ENCODE assay signal across 7 cellular contexts in the genomic region with DNA sequence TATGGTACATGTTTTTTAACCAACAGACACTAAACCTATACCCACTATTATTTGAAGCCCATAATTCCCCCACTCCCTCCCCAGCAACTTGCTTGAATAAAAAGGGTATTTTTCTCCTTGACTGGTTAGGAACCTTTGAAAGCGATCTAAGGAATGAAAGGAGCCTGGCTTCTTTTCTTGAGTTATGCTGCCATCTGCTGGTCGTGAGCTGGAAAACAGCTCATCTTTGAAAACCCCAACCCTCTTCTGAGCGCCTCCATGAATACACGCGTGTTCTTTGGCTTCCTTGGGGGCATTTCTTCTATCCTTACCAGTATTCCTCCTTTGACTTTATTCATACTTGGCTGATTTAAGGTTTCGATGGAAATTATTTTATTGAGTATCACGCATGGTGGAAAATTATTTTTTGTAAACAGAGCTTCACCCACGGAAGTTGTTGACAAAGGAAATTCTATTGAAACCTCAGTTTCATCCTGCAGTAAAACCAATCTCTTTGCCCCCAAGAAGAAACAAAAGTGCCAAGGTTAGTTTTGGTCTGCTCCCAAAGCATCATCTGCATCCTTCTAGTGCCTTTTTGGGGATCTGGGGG.
DNase-seq lines count a peak whose midpoint lies in the region; FAIRE-seq and TF ChIP-seq lines count a peak whose summit lies in the region.

No MANE protein-coding gene starts in this region.

- peaks cover 5% of the 10 kb centered on the region for H3K4me1 Mint-ChIP-seq in activated T-cell treated with anti-CD3 and anti-CD28 coated beads, Interleukin-2, amount 50 U/mL, for 24 hours (ENCODE audit: low read depth)
- no peaks in the 10 kb centered on the region for H3K4me1 Mint-ChIP-seq in neural progenitor cell

- no peaks in the 10 kb centered on the region for H4K20me1 ChIP-seq in OCI-LY7 (ENCODE audit: insufficient read depth, low read length)
- no peaks in the 10 kb centered on the region for H4K20me1 ChIP-seq in neural progenitor cell (ENCODE audit: low read depth)

- H3K27ac Mint-ChIP-seq in activated T-cell treated with anti-CD3 and anti-CD28 coated beads, Interleukin-2, amount 50 U/mL, for 24 hours, result no peak overlapping the region
- H3K27ac Mint-ChIP-seq in neural progenitor cell, result no peak overlapping the region

- TF ChIP-seq CTCF in GM12872 (IDR thresholded peaks at IDR 0.05; ENCODE audit: insufficient read depth, low read depth, low read length) (peak; percentile 76), OCI-LY7 (conservative IDR thresholded peaks at IDR 0.05; ENCODE audit: low read length) (peak; percentile 96), neural progenitor cell (IDR thresholded peaks at IDR 0.05) (peak; percentile 90)

- POLR2A ChIA-PET in OCI-LY7 (lab: Charles Lee), result interaction anchor here (0.7 to 1.9 kb wide), 5 partner anchors 14 to 239 kb away, joined by 3 to 5 read pairs (median 3); no protein-coding TSS in a partner anchor

- DNase-seq in HTR-8/SVneo (ENCODE audit: insufficient read length, low spot score) (peak; percentile 54), OCI-LY7 (ENCODE audit: low spot score) (peak; percentile 73), fibroblast of gingiva (ENCODE audit: low read depth) (peak; percentile 49), neural progenitor cell (ENCODE audit: low spot score) (peak; percentile 86), superior temporal gyrus (ENCODE audit: extremely low spot score) (peak; percentile 95)
- DNase-seq in activated T-cell treated with anti-CD3 and anti-CD28 coated beads, Interleukin-2, amount 50 U/mL, for 24 hours, result peak; percentile 57

- H3K4me3 ChIP-seq in OCI-LY7 (ENCODE audit: low read depth, low read length, poor library complexity, severe bottlenecking) (no peak overlapping the region), neural progenitor cell (no peak overlapping the region)

- H3K36me3 ChIP-seq in OCI-LY7 (ENCODE audit: insufficient read depth, low read length), result no peaks in the 10 kb centered on the region
- H3K36me3 ChIP-seq in neural progenitor cell, result no peaks in the 10 kb centered on the region

- H3K27me3 ChIP-seq in neural progenitor cell, result peaks cover 42% of the 10 kb centered on the region

- no peaks in the 10 kb centered on the region for H3K79me2 ChIP-seq in OCI-LY7 (ENCODE audit: insufficient read depth, low read depth, low read length)
- no peaks in the 10 kb centered on the region for H3K79me2 ChIP-seq in neural progenitor cell (ENCODE audit: low read depth)

- CTCF ChIA-PET in OCI-LY7 (lab: Charles Lee; ENCODE audit: unreplicated experiment), result interaction anchor here (0.6 to 1.2 kb wide), 3 partner anchors 216 to 315 kb away, joined by 3 to 5 read pairs (median 4); no protein-coding TSS in a partner anchor

- H3K36me3 Mint-ChIP-seq in activated T-cell treated with anti-CD3 and anti-CD28 coated beads, Interleukin-2, amount 50 U/mL, for 24 hours (ENCODE audit: low read depth), result no peaks in the 10 kb centered on the region
- no peaks in the 10 kb centered on the region for H3K36me3 Mint-ChIP-seq in neural progenitor cell

- H3K4me2 ChIP-seq in OCI-LY7 (ENCODE audit: low read length), result peak overlapping the region; percentile 18; the same call in 1 of the 2 replicates
- peak overlapping the region; percentile 32 for H3K4me2 ChIP-seq in neural progenitor cell

- H3K27me3 Mint-ChIP-seq in activated T-cell treated with anti-CD3 and anti-CD28 coated beads, Interleukin-2, amount 50 U/mL, for 24 hours, result peaks cover 23% of the 10 kb centered on the region
- peaks cover 1% of the 10 kb centered on the region for H3K27me3 Mint-ChIP-seq in neural progenitor cell (ENCODE audit: insufficient read depth, low read depth)

- intact Hi-C loops in OCI-LY7 (cut with micrococcal nuclease; ENCODE audit: unreplicated experiment), result loop anchor here (1.0 to 2.0 kb wide), 2 partner anchors 215 to 315 kb away; no protein-coding TSS in a partner anchor

- peaks cover 4% of the 10 kb centered on the region for H3K9me3 Mint-ChIP-seq in activated T-cell treated with anti-CD3 and anti-CD28 coated beads, Interleukin-2, amount 50 U/mL, for 24 hours
- peaks cover 4% of the 10 kb centered on the region for H3K9me3 Mint-ChIP-seq in neural progenitor cell

- H2AFZ ChIP-seq in OCI-LY7 (ENCODE audit: low read length) (peak overlapping the region; percentile 74), neural progenitor cell (replicated peaks) (peak overlapping the region; percentile 56)

- BruUV-seq in OCI-LY7 (replicated peaks; lab: Mats Ljungman, UMichigan), result no TSS peak

- H3K27ac ChIP-seq in OCI-LY7 (ENCODE audit: low read depth, low read length, poor library complexity, severe bottlenecking) (no peak overlapping the region), neural progenitor cell (no peak overlapping the region)

- no peaks in the 10 kb centered on the region for H3K9me2 ChIP-seq in OCI-LY7 (ENCODE audit: insufficient read depth, low read length)

- H3K4me1 ChIP-seq in OCI-LY7 (ENCODE audit: insufficient read depth, low read length, poor library complexity, severe bottlenecking) (no peaks in the 10 kb centered on the region), neural progenitor cell (no peaks in the 10 kb centered on the region)

- no peak overlapping the region for H3K9ac ChIP-seq in neural progenitor cell

- FAIRE-seq in HTR-8/SVneo (lab: Jason Lieb, UNC), result no peak

- H3K4me3 Mint-ChIP-seq in activated T-cell treated with anti-CD3 and anti-CD28 coated beads, Interleukin-2, amount 50 U/mL, for 24 hours, result peak overlapping the region; percentile 29
- H3K4me3 Mint-ChIP-seq in neural progenitor cell, result no peak overlapping the region

- H3K9me3 ChIP-seq in OCI-LY7 (ENCODE audit: low read length) (no peaks in the 10 kb centered on the region), neural progenitor cell (ENCODE audit: low read depth) (no peaks in the 10 kb centered on the region)

- H3F3A ChIP-seq in neural progenitor cell (ENCODE audit: low read depth), result no peaks in the 10 kb centered on the region
